1 cellular context compared by ENCODE assay signal in genomic region chr11:2754008-2754407, GRCh38.
TF ChIP-seq lines count a peak whose summit lies in the region.

No MANE protein-coding gene starts in this region.

TF ChIP-seq in K562, 482 proteins besides CTCF, POLR2A, EP300 and RAD21 (continued from another document):
- peak; percentile 48; the same call in 1 of the 2 replicates for TF ChIP-seq ZNF407 (IDR thresholded peaks at IDR 0.05; ENCODE audit: low read depth)
TF ChIP-seq in K562: peak in this region for 2.
